Comparison of ENCODE assay signal across 27 cellular contexts in genomic region chr2:1598800-1599199, GRCh38.
"Had no signal": no experiment of that assay in that cellular context is flagged by ENCODE, and none has a peak within 500 bp of the region (broad histone marks: within the 10 kb centered on the region; RNA-seq: fewer than 3 reads in every experiment).

No MANE protein-coding gene starts in this region.

- H3K9me3 ChIP-seq: breast epithelium, gastroesophageal sphincter, left ventricle myocardium inferior, mucosa of descending colon, right lobe of liver, testis, transverse colon, uterus had no signal

- H3K4me3 ChIP-seq: breast epithelium, gastroesophageal sphincter, left ventricle myocardium inferior, lung, mucosa of descending colon, right lobe of liver, testis, transverse colon, uterus had no signal

- DNase-seq: activated CD4-positive, alpha-beta memory T cell treated with anti-CD3 and anti-CD28 coated beads, Interleukin-2, amount 10 ng/mL, durations not matched to agents 7 days and 5 days; activated CD4-positive, alpha-beta T cell treated with anti-CD3 and anti-CD28 coated beads, Interleukin-2, amount 10 ng/mL, durations not matched to agents 7 days and 5 days; activated CD4-positive, CD25-positive, alpha-beta regulatory T cell treated with anti-CD3 and anti-CD28 coated beads, Interleukin-2, amount 50 U/mL, for 72 hours; activated naive CD4-positive, alpha-beta T cell treated with anti-CD3 and anti-CD28 coated beads for 36 hours; activated naive CD8-positive, alpha-beta T cell treated with anti-CD3 and anti-CD28 coated beads for 36 hours; activated T-cell treated with anti-CD3 and anti-CD28 coated beads, Interleukin-2, amount 50 U/mL, for 48 hours; effector CD8-positive, alpha-beta T cell; erythroblast; hypothalamus; immature natural killer cell; left ventricle myocardium inferior; mesendoderm; mucosa of descending colon; stimulated activated CD4-positive, alpha-beta T cell treated with anti-CD3 and anti-CD28 coated beads, Interleukin-2, amount 100 ng/mL, for 48 hours; stimulated activated naive CD4-positive, alpha-beta T cell treated with Interleukin-2 at 50 U/mL for 16 hours; SW 1271; T-helper 9 cell; testis; transverse colon; uterus had no signal

- ATAC-seq: gastroesophageal sphincter, mucosa of descending colon, right lobe of liver had no signal

- H3K4me1 ChIP-seq: breast epithelium, right lobe of liver, testis, uterus had no signal

- H3K27ac ChIP-seq: gastroesophageal sphincter, left ventricle myocardium inferior, right lobe of liver, testis, uterus, VCaP had no signal

- H3K27me3 ChIP-seq: breast epithelium, right lobe of liver, testis, transverse colon, uterus had no signal

- FAIRE-seq: colon, TTC549 had no signal

- H3K36me3 ChIP-seq: breast epithelium, gastroesophageal sphincter, left ventricle myocardium inferior, right lobe of liver, transverse colon, uterus had no signal
